8 cellular contexts compared by ENCODE assay signal in genomic region chr9:95509851-95510529, GRCh38. TPM values are rescaled to one million over a fixed set of nuclear protein-coding genes. Genes with fewer than 3 reads are reported as not detected.
DNase-seq lines count a peak whose midpoint lies in the region; ATAC-seq and TF ChIP-seq lines count a peak whose summit lies in the region.

No MANE protein-coding gene starts in this region.

- H3K9ac ChIP-seq in skeletal muscle satellite cell (ENCODE audit: low read depth, low read length) = peak overlapping the region; percentile 85

- H3K4me1 Mint-ChIP-seq in activated T-cell treated with anti-CD3 and anti-CD28 coated beads, Interleukin-2, amount 50 U/mL, for 4 hours (ENCODE audit: low read depth) = peaks cover 39% of the 10 kb centered on the region

- H3K4me1 ChIP-seq in right cardiac atrium (ENCODE audit: control insufficient read depth, insufficient read depth, low read length) (no peaks in the 10 kb centered on the region), skeletal muscle satellite cell (ENCODE audit: control insufficient read depth, insufficient read depth, low read length) (peaks cover 17% of the 10 kb centered on the region)

- H3K36me3 ChIP-seq in H7 (replicated peaks; ENCODE audit: control insufficient read depth, insufficient read depth, low read length) (no peaks in the 10 kb centered on the region), skeletal muscle satellite cell (ENCODE audit: insufficient read depth, low read length) (no peaks in the 10 kb centered on the region)

- H3K9me3 Mint-ChIP-seq in activated T-cell treated with anti-CD3 and anti-CD28 coated beads, Interleukin-2, amount 50 U/mL, for 4 hours = no peaks in the 10 kb centered on the region

- H3K36me3 Mint-ChIP-seq in activated T-cell treated with anti-CD3 and anti-CD28 coated beads, Interleukin-2, amount 50 U/mL, for 4 hours (ENCODE audit: insufficient read depth) = no peaks in the 10 kb centered on the region

- intact Hi-C loops in right cardiac atrium (cut with DNase I) = loop anchor here in 1 of 4 donors (5.0 kb wide), 1 partner anchor 193 kb away; the partner anchor contains the start of gene FANCC

- POLR2A ChIA-PET in AG04449 (lab: Yijun Ruan, JAX) = no interaction called here

- under 1% methylated on average over 29 of the region's 29 CpGs for WGBS in right cardiac atrium

- H3K4me3 ChIP-seq in AG04449 (ENCODE audit: low read depth, low read length) = peak overlapping the region; percentile 86
- peak overlapping the region; percentile 78 for H3K4me3 ChIP-seq in H7 (ENCODE audit: insufficient read depth, low read depth, low read length)
- H3K4me3 ChIP-seq in right cardiac atrium (ENCODE audit: low read length) = peak overlapping the region; percentile 94
- peak overlapping the region; percentile 91 for H3K4me3 ChIP-seq in skeletal muscle satellite cell (ENCODE audit: low read length)

- CTCF ChIA-PET in AG04449 (lab: Yijun Ruan, JAX) = no interaction called here

- peak overlapping the region; percentile 97 for H3K27ac ChIP-seq in right cardiac atrium (ENCODE audit: low read length)

- DNase-seq in AG04449 (ENCODE audit: low read depth, low spot score) (no peak), H7 (no peak), right cardiac atrium (peak in 2 of 3 donors; percentile 73 to 74), epidermal melanocyte (ENCODE audit: insufficient read length, low spot score) (no peak), GM19240 (ENCODE audit: insufficient read length, low spot score) (no peak)
- DNase-seq in activated T-cell treated with anti-CD3 and anti-CD28 coated beads, Interleukin-2, amount 50 U/mL, for 4 hours = no peak

- H3K27me3 Mint-ChIP-seq in activated T-cell treated with anti-CD3 and anti-CD28 coated beads, Interleukin-2, amount 50 U/mL, for 4 hours (ENCODE audit: low read depth) = peaks cover 20% of the 10 kb centered on the region

- peaks cover 21% of the 10 kb centered on the region for H3K27me3 ChIP-seq in H7 (ENCODE audit: control insufficient read depth, insufficient read depth, low read length)
- no peaks in the 10 kb centered on the region for H3K27me3 ChIP-seq in right cardiac atrium (ENCODE audit: control insufficient read depth, insufficient read depth)
- no peaks in the 10 kb centered on the region for H3K27me3 ChIP-seq in skeletal muscle satellite cell (ENCODE audit: control insufficient read depth, insufficient read depth, low read length)

- H3K4me3 Mint-ChIP-seq in activated T-cell treated with anti-CD3 and anti-CD28 coated beads, Interleukin-2, amount 50 U/mL, for 4 hours = peak overlapping the region; percentile 95

- H3K4me2 ChIP-seq in skeletal muscle satellite cell (ENCODE audit: low read length) = peak overlapping the region; percentile 83

- TF ChIP-seq CTCF in AG04449 (IDR thresholded peaks at IDR 0.05; ENCODE audit: insufficient read depth, low read length, missing control alignments) = no peak

- H3K9me3 ChIP-seq in right cardiac atrium (ENCODE audit: control insufficient read depth, low read length) = no peaks in the 10 kb centered on the region
- H3K9me3 ChIP-seq in skeletal muscle satellite cell (replicated peaks; ENCODE audit: low read length) = no peaks in the 10 kb centered on the region

- no peak for ATAC-seq in activated T-cell treated with anti-CD3 and anti-CD28 coated beads, Interleukin-2, amount 50 U/mL, for 4 hours
- ATAC-seq in right cardiac atrium (no peak), HG03469 (IDR thresholded peaks at IDR 0.05; ENCODE audit: unreplicated experiment) (no peak)

RNA-seq across cellular contexts. Expression of gene PTCH1, which starts 6.8 kb away (rescaled TPM):
- 14.0 and 18.3 TPM in 2 replicates for total RNA-seq in H7 (2014; rRNA removed; shearing (Covaris generic))
- total RNA-seq in activated T-cell treated with anti-CD3 and anti-CD28 coated beads, Interleukin-2, amount 50 U/mL, for 4 hours = 1 to 10 TPM; 2.5 to 6.1 (median 4.1) TPM
- total RNA-seq in right cardiac atrium = 10 to 100 TPM in 1 of 4 donors, 1 to 10 TPM in 3; 5.0 to 11.1 (median 8.6) TPM
- polyA plus RNA-seq in right cardiac atrium = 3.5 TPM
- total RNA-seq in skeletal muscle satellite cell (2012; rRNA removed) = 3.5 and 3.9 TPM in 2 replicates

Comparison
In these comparisons a context has a peak if more than half of its experiments do, and no peak if none do; other contexts are left out.
1. DNase-seq: peak in right cardiac atrium (2 of 3); none in AG04449 (single experiment), H7 (single experiment), activated T-cell treated with anti-CD3 and anti-CD28 coated beads, Interleukin-2, amount 50 U/mL, for 4 hours (single experiment), epidermal melanocyte (single experiment) and GM19240 (single experiment).
2. Peak in every context shown above with its lines, with median percentiles within 50 percentile points of each other: H3K4me3 ChIP-seq.